Comparison of ENCODE assay signal across 1 cellular context in the genomic region with DNA sequence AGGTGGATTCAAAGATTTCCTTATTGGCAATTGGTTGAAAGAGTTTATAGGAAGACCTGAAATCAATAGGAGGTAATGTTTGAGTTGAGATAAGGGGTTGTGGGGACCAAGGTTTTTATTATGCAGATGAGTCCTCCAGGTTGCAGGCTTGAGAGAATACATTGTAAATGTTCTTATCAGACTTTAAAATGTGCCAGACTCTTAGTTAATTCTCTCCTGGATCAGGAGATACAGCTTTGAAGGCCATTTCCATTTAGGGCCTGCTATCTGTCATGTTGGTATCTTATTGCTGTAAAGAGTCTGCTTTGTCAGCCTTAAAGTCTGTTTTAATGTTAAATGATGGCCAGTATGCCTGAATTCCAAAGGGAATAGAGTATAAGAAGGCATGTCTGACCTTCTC.
A peak's percentile ranks its signal among the peaks of the same experiment; 100 is the strongest.
TF ChIP-seq lines count a peak whose summit lies in the region.

No MANE protein-coding gene starts in this region.

TF ChIP-seq in K562, 482 proteins besides CTCF, POLR2A, EP300 and RAD21 (continued from another document):
- TF ChIP-seq, protein P1, sequence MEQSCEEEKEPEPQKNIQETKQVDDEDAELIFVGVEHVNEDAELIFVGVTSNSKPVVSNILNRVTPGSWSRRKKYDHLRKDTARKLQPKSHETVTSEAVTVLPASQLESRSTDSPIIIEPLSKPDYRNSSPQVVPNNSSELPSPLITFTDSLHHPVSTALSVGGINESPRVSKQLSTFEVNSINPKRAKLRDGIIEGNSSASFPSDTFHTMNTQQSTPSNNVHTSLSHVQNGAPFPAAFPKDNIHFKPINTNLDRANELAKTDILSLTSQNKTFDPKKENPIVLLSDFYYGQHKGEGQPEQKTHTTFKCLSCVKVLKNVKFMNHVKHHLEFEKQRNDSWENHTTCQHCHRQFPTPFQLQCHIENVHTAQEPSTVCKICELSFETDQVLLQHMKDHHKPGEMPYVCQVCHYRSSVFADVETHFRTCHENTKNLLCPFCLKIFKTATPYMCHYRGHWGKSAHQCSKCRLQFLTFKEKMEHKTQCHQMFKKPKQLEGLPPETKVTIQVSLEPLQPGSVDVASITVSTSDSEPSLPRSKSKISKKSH (CRISPR knock-in tag; IDR thresholded peaks at IDR 0.05): no peak
- TF ChIP-seq ZFP36 (IDR thresholded peaks at IDR 0.05; ENCODE audit: low read depth, low read length, partially characterized antibody) (no peak), TAL1 (IDR thresholded peaks at IDR 0.05) (peak; percentile 59), SMAD4 (CRISPR knock-in tag; conservative IDR thresholded peaks at IDR 0.05) (no peak), BRCA1 (IDR thresholded peaks at IDR 0.05) (no peak), BRCA1 (CRISPR knock-in tag; IDR thresholded peaks at IDR 0.05) (no peak), RCOR1 (IDR thresholded peaks at IDR 0.05; ENCODE audit: borderline replicate concordance in 1 of 2, low read depth in 2 of 2, low read length in 2 of 2) (no peak)
- TF ChIP-seq, protein P2, sequence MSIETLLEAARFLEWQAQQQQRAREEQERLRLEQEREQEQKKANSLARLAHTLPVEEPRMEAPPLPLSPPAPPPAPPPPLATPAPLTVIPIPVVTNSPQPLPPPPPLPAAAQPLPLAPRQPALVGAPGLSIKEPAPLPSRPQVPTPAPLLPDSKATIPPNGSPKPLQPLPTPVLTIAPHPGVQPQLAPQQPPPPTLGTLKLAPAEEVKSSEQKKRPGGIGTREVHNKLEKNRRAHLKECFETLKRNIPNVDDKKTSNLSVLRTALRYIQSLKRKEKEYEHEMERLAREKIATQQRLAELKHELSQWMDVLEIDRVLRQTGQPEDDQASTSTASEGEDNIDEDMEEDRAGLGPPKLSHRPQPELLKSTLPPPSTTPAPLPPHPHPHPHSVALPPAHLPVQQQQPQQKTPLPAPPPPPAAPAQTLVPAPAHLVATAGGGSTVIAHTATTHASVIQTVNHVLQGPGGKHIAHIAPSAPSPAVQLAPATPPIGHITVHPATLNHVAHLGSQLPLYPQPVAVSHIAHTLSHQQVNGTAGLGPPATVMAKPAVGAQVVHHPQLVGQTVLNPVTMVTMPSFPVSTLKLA (conservative IDR thresholded peaks at IDR 0.05): no peak
- TF ChIP-seq, protein P3, sequence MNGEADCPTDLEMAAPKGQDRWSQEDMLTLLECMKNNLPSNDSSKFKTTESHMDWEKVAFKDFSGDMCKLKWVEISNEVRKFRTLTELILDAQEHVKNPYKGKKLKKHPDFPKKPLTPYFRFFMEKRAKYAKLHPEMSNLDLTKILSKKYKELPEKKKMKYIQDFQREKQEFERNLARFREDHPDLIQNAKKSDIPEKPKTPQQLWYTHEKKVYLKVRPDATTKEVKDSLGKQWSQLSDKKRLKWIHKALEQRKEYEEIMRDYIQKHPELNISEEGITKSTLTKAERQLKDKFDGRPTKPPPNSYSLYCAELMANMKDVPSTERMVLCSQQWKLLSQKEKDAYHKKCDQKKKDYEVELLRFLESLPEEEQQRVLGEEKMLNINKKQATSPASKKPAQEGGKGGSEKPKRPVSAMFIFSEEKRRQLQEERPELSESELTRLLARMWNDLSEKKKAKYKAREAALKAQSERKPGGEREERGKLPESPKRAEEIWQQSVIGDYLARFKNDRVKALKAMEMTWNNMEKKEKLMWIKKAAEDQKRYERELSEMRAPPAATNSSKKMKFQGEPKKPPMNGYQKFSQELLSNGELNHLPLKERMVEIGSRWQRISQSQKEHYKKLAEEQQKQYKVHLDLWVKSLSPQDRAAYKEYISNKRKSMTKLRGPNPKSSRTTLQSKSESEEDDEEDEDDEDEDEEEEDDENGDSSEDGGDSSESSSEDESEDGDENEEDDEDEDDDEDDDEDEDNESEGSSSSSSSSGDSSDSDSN (IDR thresholded peaks at IDR 0.05; ENCODE audit: borderline replicate concordance in 1 of 2, low read depth in 2 of 2, low read length in 2 of 2): no peak
